32 cellular contexts compared by ENCODE assay signal in genomic region chr19:48499352-48500090, GRCh38. TPM values are rescaled to one million over a fixed set of nuclear protein-coding genes. Genes with fewer than 3 reads are reported as not detected.
DNase-seq lines count a peak whose midpoint lies in the region; ATAC-seq and TF ChIP-seq lines count a peak whose summit lies in the region.
"Had no signal": no experiment of that assay in that cellular context is flagged by ENCODE, and none has a peak within 500 bp of the region (broad histone marks: within the 10 kb centered on the region; RNA-seq: fewer than 3 reads in every experiment).

No MANE protein-coding gene starts in this region.

- ATAC-seq in activated CD8-positive, alpha-beta memory T cell treated with anti-CD3 and anti-CD28 coated beads, Interleukin-2, amount 10 ng/mL, durations not matched to agents 7 days and 5 days: no peak
- no peak for ATAC-seq in stimulated activated memory B cell treated with anti-CD40 and anti-IgM and Interleukin-4, amounts not matched to agents 10 μg/mL and 1 μg/mL and 100 μg/mL, for 72 hours
- ATAC-seq: activated CD4-positive, alpha-beta T cell treated with anti-CD3 and anti-CD28 coated beads for 36 hours; esophagus mucosa; left lung; Panc1; stimulated activated naive CD8-positive, alpha-beta T cell treated with anti-CD3 and anti-CD28 coated beads, Interleukin-15, Interleukin-2, amounts not matched to agents 100 U/mL and 50 U/mL, for 24 hours had no signal

- H3K36me3 Mint-ChIP-seq in activated CD8-positive, alpha-beta memory T cell treated with anti-CD3 and anti-CD28 coated beads, Interleukin-2, amount 10 ng/mL, durations not matched to agents 7 days and 5 days: no peaks in the 10 kb centered on the region
- peaks cover under 1% of the 10 kb centered on the region for H3K36me3 Mint-ChIP-seq in stimulated activated memory B cell treated with anti-CD40 and anti-IgM and Interleukin-4, amounts not matched to agents 10 μg/mL and 1 μg/mL and 100 μg/mL, for 72 hours

- H3K27me3 Mint-ChIP-seq in activated CD8-positive, alpha-beta memory T cell treated with anti-CD3 and anti-CD28 coated beads, Interleukin-2, amount 10 ng/mL, durations not matched to agents 7 days and 5 days: peaks cover 24% of the 10 kb centered on the region
- peaks cover 66% of the 10 kb centered on the region for H3K27me3 Mint-ChIP-seq in stimulated activated memory B cell treated with anti-CD40 and anti-IgM and Interleukin-4, amounts not matched to agents 10 μg/mL and 1 μg/mL and 100 μg/mL, for 72 hours

- H3K4me3 ChIP-seq in WERI-Rb-1 (ENCODE audit: low read depth, low read length): peak overlapping the region; percentile 38
- H3K4me3 ChIP-seq: ascending aorta, HAP-1, left lung, neural progenitor cell, smooth muscle cell, testis, uterus had no signal

- CTCF ChIA-PET in activated CD8-positive, alpha-beta memory T cell treated with anti-CD3 and anti-CD28 coated beads, Interleukin-2, amount 10 ng/mL, durations not matched to agents 7 days and 5 days (lab: Charles Lee): no interaction called here

- no peaks in the 10 kb centered on the region for H3K36me3 ChIP-seq in WERI-Rb-1
- H3K36me3 ChIP-seq: ascending aorta, HAP-1, left lung, neural progenitor cell, uterus had no signal

- no peak for TF ChIP-seq CTCF in WERI-Rb-1 (IDR thresholded peaks at IDR 0.05; ENCODE audit: low read depth, low read length)

- peaks cover 18% of the 10 kb centered on the region for H3K4me1 Mint-ChIP-seq in activated CD8-positive, alpha-beta memory T cell treated with anti-CD3 and anti-CD28 coated beads, Interleukin-2, amount 10 ng/mL, durations not matched to agents 7 days and 5 days
- peaks cover 50% of the 10 kb centered on the region for H3K4me1 Mint-ChIP-seq in stimulated activated memory B cell treated with anti-CD40 and anti-IgM and Interleukin-4, amounts not matched to agents 10 μg/mL and 1 μg/mL and 100 μg/mL, for 72 hours

- no peaks in the 10 kb centered on the region for H3K9me3 Mint-ChIP-seq in activated CD8-positive, alpha-beta memory T cell treated with anti-CD3 and anti-CD28 coated beads, Interleukin-2, amount 10 ng/mL, durations not matched to agents 7 days and 5 days (ENCODE audit: low read depth)
- peaks cover 3% of the 10 kb centered on the region for H3K9me3 Mint-ChIP-seq in stimulated activated memory B cell treated with anti-CD40 and anti-IgM and Interleukin-4, amounts not matched to agents 10 μg/mL and 1 μg/mL and 100 μg/mL, for 72 hours
- H3K9me3 Mint-ChIP-seq: neural progenitor cell; T-helper 2 cell treated with Interferon-gamma antibody and Interleukin-4, amounts not matched to agents 5 μg/mL and 100 μg/mL, for 36 hours had no signal

- H3K27me3 ChIP-seq in WERI-Rb-1 (ENCODE audit: insufficient read depth, low read depth, severe bottlenecking): peaks cover 3% of the 10 kb centered on the region
- H3K27me3 ChIP-seq: testis had no signal

- no peak overlapping the region for H3K27ac ChIP-seq in WERI-Rb-1
- H3K27ac ChIP-seq: ascending aorta, left lung, neural progenitor cell, parathyroid adenoma, testis, uterus had no signal

- H3K4me3 Mint-ChIP-seq in activated CD8-positive, alpha-beta memory T cell treated with anti-CD3 and anti-CD28 coated beads, Interleukin-2, amount 10 ng/mL, durations not matched to agents 7 days and 5 days: no peak overlapping the region
- no peak overlapping the region for H3K4me3 Mint-ChIP-seq in stimulated activated memory B cell treated with anti-CD40 and anti-IgM and Interleukin-4, amounts not matched to agents 10 μg/mL and 1 μg/mL and 100 μg/mL, for 72 hours
- H3K4me3 Mint-ChIP-seq: activated CD4-positive, alpha-beta T cell treated with anti-CD3 and anti-CD28 coated beads for 36 hours had no signal

- no peak overlapping the region for H3K27ac Mint-ChIP-seq in activated CD8-positive, alpha-beta memory T cell treated with anti-CD3 and anti-CD28 coated beads, Interleukin-2, amount 10 ng/mL, durations not matched to agents 7 days and 5 days
- H3K27ac Mint-ChIP-seq in stimulated activated memory B cell treated with anti-CD40 and anti-IgM and Interleukin-4, amounts not matched to agents 10 μg/mL and 1 μg/mL and 100 μg/mL, for 72 hours: peak overlapping the region; percentile 60
- H3K27ac Mint-ChIP-seq: activated CD4-positive, alpha-beta T cell treated with anti-CD3 and anti-CD28 coated beads for 36 hours; neural progenitor cell; T-helper 2 cell treated with Interferon-gamma antibody and Interleukin-4, amounts not matched to agents 5 μg/mL and 100 μg/mL, for 36 hours had no signal

- no peaks in the 10 kb centered on the region for H3K9me3 ChIP-seq in WERI-Rb-1 (ENCODE audit: severe bottlenecking)
- H3K9me3 ChIP-seq: ascending aorta, HAP-1, left lung, testis, uterus had no signal

- peak; percentile 36 for DNase-seq in activated CD8-positive, alpha-beta memory T cell treated with anti-CD3 and anti-CD28 coated beads, Interleukin-2, amount 10 ng/mL, durations not matched to agents 7 days and 5 days
- no peak for DNase-seq in activated CD8-positive, alpha-beta memory T cell treated with anti-CD3 and anti-CD28 coated beads for 24 hours
- DNase-seq in Daoy (ENCODE audit: low read depth): peak; percentile 23
- DNase-seq in WERI-Rb-1: no peak
- DNase-seq in NCI-H1417 (lab: John Stamatoyannopoulos, UW): no peak
- DNase-seq in NCI-H524 treated with DMSO at 0.1 percent for 48 hours (lab: John Stamatoyannopoulos, UW): no peak
- DNase-seq: activated CD4-positive, alpha-beta T cell treated with anti-CD3 and anti-CD28 coated beads for 36 hours; activated effector memory CD4-positive, alpha-beta T cell treated with Interleukin-2 at 50 U/mL for 16 hours; caudate nucleus; DMS153; glutamatergic neuron; KBM-7; left lung; mesendoderm; MM.1S; NCI-H1105 treated with DMSO at 0.1 percent for 48 hours; NCI-H2081 treated with DMSO at 0.1 percent for 48 hours; SHP77 treated with DMSO at 0.1 percent for 48 hours; stimulated activated naive CD8-positive, alpha-beta T cell treated with anti-CD3 and anti-CD28 coated beads, Interleukin-15, Interleukin-2, amounts not matched to agents 100 U/mL and 50 U/mL, for 24 hours; testis; uterus had no signal

RNA-seq across cellular contexts. Expression of gene LMTK3, which starts 12.1 kb away (rescaled TPM):
- 1 to 10 TPM; 3.5 to 5.3 TPM for total RNA-seq in activated CD8-positive, alpha-beta memory T cell treated with anti-CD3 and anti-CD28 coated beads, Interleukin-2, amount 10 ng/mL, durations not matched to agents 7 days and 5 days
- under 0.01 TPM in 1 of 2 replicates, not detected in the other for total RNA-seq in Daoy (2014; rRNA removed; shearing (Covaris generic))

RNA-seq across cellular contexts. Expression of gene CYTH2, which starts 30.4 kb away (rescaled TPM):
- total RNA-seq in activated CD8-positive, alpha-beta memory T cell treated with anti-CD3 and anti-CD28 coated beads, Interleukin-2, amount 10 ng/mL, durations not matched to agents 7 days and 5 days: 10 to 100 TPM; 42.5 to 47.8 TPM
- 43.3 and 93.8 TPM in 2 replicates for total RNA-seq in Daoy (2014; rRNA removed; shearing (Covaris generic))

RNA-seq across cellular contexts. Expression of gene KCNJ14, which starts 44.1 kb away (rescaled TPM):
- total RNA-seq in activated CD8-positive, alpha-beta memory T cell treated with anti-CD3 and anti-CD28 coated beads, Interleukin-2, amount 10 ng/mL, durations not matched to agents 7 days and 5 days: 1 to 10 TPM in 1 of 2 experiments, under 1 TPM in 1; 0.85 to 1.5 TPM
- total RNA-seq in Daoy (2014; rRNA removed; shearing (Covaris generic)): 1.8 and 3.8 TPM in 2 replicates

RNA-seq across cellular contexts. Expression of gene SULT2B1, which starts 52.5 kb away (rescaled TPM):
- not detected for total RNA-seq in activated CD8-positive, alpha-beta memory T cell treated with anti-CD3 and anti-CD28 coated beads, Interleukin-2, amount 10 ng/mL, durations not matched to agents 7 days and 5 days
- total RNA-seq in Daoy (2014; rRNA removed; shearing (Covaris generic)): not detected in 2 replicates
- total RNA-seq: activated CD4-positive, alpha-beta T cell treated with anti-CD3 and anti-CD28 coated beads for 36 hours; ascending aorta; fibroblast of villous mesenchyme; G401 had no signal

RNA-seq across cellular contexts. Expression of gene GRWD1, which starts 53.7 kb away (rescaled TPM):
- total RNA-seq in activated CD8-positive, alpha-beta memory T cell treated with anti-CD3 and anti-CD28 coated beads, Interleukin-2, amount 10 ng/mL, durations not matched to agents 7 days and 5 days: 10 to 100 TPM; 37.9 to 58.7 TPM
- 108 and 129 TPM in 2 replicates for total RNA-seq in Daoy (2014; rRNA removed; shearing (Covaris generic))

Comparison
In these comparisons a context has a peak if more than half of its experiments do, and no peak if none do; other contexts are left out.
1. DNase-seq: peak in activated CD8-positive, alpha-beta memory T cell treated with anti-CD3 and anti-CD28 coated beads, Interleukin-2, amount 10 ng/mL, durations not matched to agents 7 days and 5 days (single experiment) and Daoy (single experiment); none in activated CD8-positive, alpha-beta memory T cell treated with anti-CD3 and anti-CD28 coated beads for 24 hours (single experiment), WERI-Rb-1 (single experiment), NCI-H1417 (0 of 3) and NCI-H524 treated with DMSO at 0.1 percent for 48 hours (single experiment).